Comparison of ENCODE assay signal across 1 cellular context in the genomic region with DNA sequence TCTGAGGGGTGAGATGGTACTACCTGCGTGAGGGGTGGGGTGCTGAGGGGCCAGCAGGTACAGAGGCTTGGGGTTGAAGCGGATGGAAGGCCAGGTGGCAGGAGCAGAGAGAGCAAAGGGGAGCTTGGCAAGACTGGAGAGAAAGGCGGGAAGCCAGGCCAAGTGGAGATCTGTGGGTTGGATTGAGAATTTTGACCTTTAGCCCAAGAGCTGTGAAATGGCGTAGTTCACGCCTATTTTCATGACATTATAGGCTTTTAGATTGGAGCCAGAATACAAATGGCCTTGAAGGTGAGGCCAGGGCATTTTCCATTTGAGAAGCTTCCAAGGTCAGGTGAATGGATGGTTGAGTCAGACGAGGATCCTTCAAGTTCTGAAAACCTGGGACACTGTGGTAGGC.
TF ChIP-seq lines count a peak whose summit lies in the region.

No MANE protein-coding gene starts in this region.

TF ChIP-seq in GM23338, 12 proteins besides CTCF, POLR2A, EP300 and RAD21:
- TF ChIP-seq, protein P1, sequence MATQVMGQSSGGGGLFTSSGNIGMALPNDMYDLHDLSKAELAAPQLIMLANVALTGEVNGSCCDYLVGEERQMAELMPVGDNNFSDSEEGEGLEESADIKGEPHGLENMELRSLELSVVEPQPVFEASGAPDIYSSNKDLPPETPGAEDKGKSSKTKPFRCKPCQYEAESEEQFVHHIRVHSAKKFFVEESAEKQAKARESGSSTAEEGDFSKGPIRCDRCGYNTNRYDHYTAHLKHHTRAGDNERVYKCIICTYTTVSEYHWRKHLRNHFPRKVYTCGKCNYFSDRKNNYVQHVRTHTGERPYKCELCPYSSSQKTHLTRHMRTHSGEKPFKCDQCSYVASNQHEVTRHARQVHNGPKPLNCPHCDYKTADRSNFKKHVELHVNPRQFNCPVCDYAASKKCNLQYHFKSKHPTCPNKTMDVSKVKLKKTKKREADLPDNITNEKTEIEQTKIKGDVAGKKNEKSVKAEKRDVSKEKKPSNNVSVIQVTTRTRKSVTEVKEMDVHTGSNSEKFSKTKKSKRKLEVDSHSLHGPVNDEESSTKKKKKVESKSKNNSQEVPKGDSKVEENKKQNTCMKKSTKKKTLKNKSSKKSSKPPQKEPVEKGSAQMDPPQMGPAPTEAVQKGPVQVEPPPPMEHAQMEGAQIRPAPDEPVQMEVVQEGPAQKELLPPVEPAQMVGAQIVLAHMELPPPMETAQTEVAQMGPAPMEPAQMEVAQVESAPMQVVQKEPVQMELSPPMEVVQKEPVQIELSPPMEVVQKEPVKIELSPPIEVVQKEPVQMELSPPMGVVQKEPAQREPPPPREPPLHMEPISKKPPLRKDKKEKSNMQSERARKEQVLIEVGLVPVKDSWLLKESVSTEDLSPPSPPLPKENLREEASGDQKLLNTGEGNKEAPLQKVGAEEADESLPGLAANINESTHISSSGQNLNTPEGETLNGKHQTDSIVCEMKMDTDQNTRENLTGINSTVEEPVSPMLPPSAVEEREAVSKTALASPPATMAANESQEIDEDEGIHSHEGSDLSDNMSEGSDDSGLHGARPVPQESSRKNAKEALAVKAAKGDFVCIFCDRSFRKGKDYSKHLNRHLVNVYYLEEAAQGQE (IDR thresholded peaks at IDR 0.05; ENCODE audit: unreplicated experiment) = no peak
- TF ChIP-seq ZNF331 (CRISPR knock-in tag; IDR thresholded peaks at IDR 0.05; ENCODE audit: low read depth) (no peak), POLR2AphosphoS5 (IDR thresholded peaks at IDR 0.05; ENCODE audit: low read depth) (no peak), ZNF114 (CRISPR knock-in tag; IDR thresholded peaks at IDR 0.05) (no peak), NANOG (IDR thresholded peaks at IDR 0.05; ENCODE audit: borderline replicate concordance) (no peak), JUNB (IDR thresholded peaks at IDR 0.05; ENCODE audit: unreplicated experiment) (no peak), STAT1 (IDR thresholded peaks at IDR 0.05; ENCODE audit: unreplicated experiment) (no peak), EZH2phosphoT487 (IDR thresholded peaks at IDR 0.05; ENCODE audit: unreplicated experiment) (no peak), CREB1 (CRISPR knock-in tag; IDR thresholded peaks at IDR 0.05; ENCODE audit: low read depth) (no peak), EZH2 (IDR thresholded peaks at IDR 0.05; ENCODE audit: low read depth, unreplicated experiment) (no peak)
- TF ChIP-seq, protein P2, sequence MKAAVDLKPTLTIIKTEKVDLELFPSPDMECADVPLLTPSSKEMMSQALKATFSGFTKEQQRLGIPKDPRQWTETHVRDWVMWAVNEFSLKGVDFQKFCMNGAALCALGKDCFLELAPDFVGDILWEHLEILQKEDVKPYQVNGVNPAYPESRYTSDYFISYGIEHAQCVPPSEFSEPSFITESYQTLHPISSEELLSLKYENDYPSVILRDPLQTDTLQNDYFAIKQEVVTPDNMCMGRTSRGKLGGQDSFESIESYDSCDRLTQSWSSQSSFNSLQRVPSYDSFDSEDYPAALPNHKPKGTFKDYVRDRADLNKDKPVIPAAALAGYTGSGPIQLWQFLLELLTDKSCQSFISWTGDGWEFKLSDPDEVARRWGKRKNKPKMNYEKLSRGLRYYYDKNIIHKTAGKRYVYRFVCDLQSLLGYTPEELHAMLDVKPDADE (IDR thresholded peaks at IDR 0.05) = no peak
- TF ChIP-seq, protein P3, sequence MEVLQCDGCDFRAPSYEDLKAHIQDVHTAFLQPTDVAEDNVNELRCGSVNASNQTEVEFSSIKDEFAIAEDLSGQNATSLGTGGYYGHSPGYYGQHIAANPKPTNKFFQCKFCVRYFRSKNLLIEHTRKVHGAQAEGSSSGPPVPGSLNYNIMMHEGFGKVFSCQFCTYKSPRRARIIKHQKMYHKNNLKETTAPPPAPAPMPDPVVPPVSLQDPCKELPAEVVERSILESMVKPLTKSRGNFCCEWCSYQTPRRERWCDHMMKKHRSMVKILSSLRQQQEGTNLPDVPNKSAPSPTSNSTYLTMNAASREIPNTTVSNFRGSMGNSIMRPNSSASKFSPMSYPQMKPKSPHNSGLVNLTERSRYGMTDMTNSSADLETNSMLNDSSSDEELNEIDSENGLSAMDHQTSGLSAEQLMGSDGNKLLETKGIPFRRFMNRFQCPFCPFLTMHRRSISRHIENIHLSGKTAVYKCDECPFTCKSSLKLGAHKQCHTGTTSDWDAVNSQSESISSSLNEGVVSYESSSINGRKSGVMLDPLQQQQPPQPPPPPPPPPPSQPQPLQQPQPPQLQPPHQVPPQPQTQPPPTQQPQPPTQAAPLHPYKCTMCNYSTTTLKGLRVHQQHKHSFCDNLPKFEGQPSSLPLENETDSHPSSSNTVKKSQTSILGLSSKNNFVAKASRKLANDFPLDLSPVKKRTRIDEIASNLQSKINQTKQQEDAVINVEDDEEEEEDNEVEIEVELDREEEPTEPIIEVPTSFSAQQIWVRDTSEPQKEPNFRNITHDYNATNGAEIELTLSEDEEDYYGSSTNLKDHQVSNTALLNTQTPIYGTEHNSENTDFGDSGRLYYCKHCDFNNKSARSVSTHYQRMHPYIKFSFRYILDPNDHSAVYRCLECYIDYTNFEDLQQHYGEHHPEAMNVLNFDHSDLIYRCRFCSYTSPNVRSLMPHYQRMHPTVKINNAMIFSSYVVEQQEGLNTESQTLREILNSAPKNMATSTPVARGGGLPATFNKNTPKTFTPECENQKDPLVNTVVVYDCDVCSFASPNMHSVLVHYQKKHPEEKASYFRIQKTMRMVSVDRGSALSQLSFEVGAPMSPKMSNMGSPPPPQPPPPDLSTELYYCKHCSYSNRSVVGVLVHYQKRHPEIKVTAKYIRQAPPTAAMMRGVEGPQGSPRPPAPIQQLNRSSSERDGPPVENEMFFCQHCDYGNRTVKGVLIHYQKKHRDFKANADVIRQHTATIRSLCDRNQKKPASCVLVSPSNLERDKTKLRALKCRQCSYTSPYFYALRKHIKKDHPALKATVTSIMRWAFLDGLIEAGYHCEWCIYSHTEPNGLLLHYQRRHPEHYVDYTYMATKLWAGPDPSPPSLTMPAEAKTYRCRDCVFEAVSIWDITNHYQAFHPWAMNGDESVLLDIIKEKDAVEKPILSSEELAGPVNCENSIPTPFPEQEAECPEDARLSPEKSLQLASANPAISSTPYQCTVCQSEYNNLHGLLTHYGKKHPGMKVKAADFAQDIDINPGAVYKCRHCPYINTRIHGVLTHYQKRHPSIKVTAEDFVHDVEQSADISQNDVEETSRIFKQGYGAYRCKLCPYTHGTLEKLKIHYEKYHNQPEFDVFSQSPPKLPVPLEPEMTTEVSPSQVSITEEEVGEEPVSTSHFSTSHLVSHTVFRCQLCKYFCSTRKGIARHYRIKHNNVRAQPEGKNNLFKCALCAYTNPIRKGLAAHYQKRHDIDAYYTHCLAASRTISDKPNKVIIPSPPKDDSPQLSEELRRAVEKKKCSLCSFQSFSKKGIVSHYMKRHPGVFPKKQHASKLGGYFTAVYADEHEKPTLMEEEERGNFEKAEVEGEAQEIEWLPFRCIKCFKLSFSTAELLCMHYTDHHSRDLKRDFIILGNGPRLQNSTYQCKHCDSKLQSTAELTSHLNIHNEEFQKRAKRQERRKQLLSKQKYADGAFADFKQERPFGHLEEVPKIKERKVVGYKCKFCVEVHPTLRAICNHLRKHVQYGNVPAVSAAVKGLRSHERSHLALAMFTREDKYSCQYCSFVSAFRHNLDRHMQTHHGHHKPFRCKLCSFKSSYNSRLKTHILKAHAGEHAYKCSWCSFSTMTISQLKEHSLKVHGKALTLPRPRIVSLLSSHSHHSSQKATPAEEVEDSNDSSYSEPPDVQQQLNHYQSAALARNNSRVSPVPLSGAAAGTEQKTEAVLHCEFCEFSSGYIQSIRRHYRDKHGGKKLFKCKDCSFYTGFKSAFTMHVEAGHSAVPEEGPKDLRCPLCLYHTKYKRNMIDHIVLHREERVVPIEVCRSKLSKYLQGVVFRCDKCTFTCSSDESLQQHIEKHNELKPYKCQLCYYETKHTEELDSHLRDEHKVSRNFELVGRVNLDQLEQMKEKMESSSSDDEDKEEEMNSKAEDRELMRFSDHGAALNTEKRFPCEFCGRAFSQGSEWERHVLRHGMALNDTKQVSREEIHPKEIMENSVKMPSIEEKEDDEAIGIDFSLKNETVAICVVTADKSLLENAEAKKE (CRISPR knock-in tag; IDR thresholded peaks at IDR 0.05) = no peak
TF ChIP-seq in GM23338: peak in this region for 0.
